Comparison of ENCODE assay signal across 11 cellular contexts in genomic region chr4:76803522-76803921, GRCh38.
DNase-seq lines count a peak whose midpoint lies in the region; ATAC-seq and TF ChIP-seq lines count a peak whose summit lies in the region.
"Had no signal": no experiment of that assay in that cellular context is flagged by ENCODE, and none has a peak within 500 bp of the region (broad histone marks: within the 10 kb centered on the region; RNA-seq: fewer than 3 reads in every experiment).

No MANE protein-coding gene starts in this region.

- H3K4me1 ChIP-seq in naive thymus-derived CD4-positive, alpha-beta T cell (ENCODE audit: control insufficient read depth in 2 of 2, insufficient read depth in 2 of 2, low read length in 2 of 2) = no peaks in the 10 kb centered on the region

- H3K4me3 ChIP-seq in fibroblast of mammary gland (ENCODE audit: control insufficient read depth, low read depth, low read length) = no peak overlapping the region
- no peak overlapping the region for H3K4me3 ChIP-seq in naive thymus-derived CD4-positive, alpha-beta T cell (ENCODE audit: low read length)

- peaks cover 0 to 21% (median 0%) of the 10 kb centered on the region in 5 donors for H3K36me3 Mint-ChIP-seq in naive thymus-derived CD4-positive, alpha-beta T cell

- H3K36me3 ChIP-seq in naive thymus-derived CD4-positive, alpha-beta T cell (ENCODE audit: control insufficient read depth in 2 of 3, insufficient read depth in 3 of 3, low read length in 3 of 3) = no peaks in the 10 kb centered on the region

- DNase-seq in DMS153 (lab: John Stamatoyannopoulos, UW) (peak; percentile 39), DMS153 treated with DMSO at 0.1 percent for 48 hours (lab: John Stamatoyannopoulos, UW; ENCODE audit: unreplicated experiment) (no peak), RPMI8226 (peak; percentile 15), fibroblast of mammary gland (ENCODE audit: low read depth) (peak; percentile 84), smooth muscle cell of the brain vasculature (ENCODE audit: low read depth, low spot score) (peak; percentile 81), NCI-H446 treated with DMSO at 0.1 percent for 48 hours (lab: John Stamatoyannopoulos, UW) (no peak), activated gamma-delta T cell treated with Interleukin-2 at 50 U/mL for 16 hours (no peak)
- no peak for DNase-seq in naive thymus-derived CD4-positive, alpha-beta T cell
- DNase-seq: nucleus accumbens had no signal

- intact Hi-C loops in naive thymus-derived CD4-positive, alpha-beta T cell (cut with micrococcal nuclease) = no loop called here

- ATAC-seq in naive thymus-derived CD4-positive, alpha-beta T cell = no peak

- no peak overlapping the region for H3K27ac ChIP-seq in naive thymus-derived CD4-positive, alpha-beta T cell (ENCODE audit: low read depth, low read length)
- H3K27ac ChIP-seq: KMS-11, VCaP had no signal

- POLR2A ChIA-PET in naive thymus-derived CD4-positive, alpha-beta T cell (lab: Charles Lee) = no interaction called here

- H3K9me3 Mint-ChIP-seq in naive thymus-derived CD4-positive, alpha-beta T cell = peaks cover 0 to 25% (median 12%) of the 10 kb centered on the region in 11 donors

- no peaks in the 10 kb centered on the region for H3K4me1 Mint-ChIP-seq in naive thymus-derived CD4-positive, alpha-beta T cell

- peak overlapping the region in 1 of 9 donors; percentile 73 for H3K27ac Mint-ChIP-seq in naive thymus-derived CD4-positive, alpha-beta T cell

- H3K27me3 ChIP-seq in naive thymus-derived CD4-positive, alpha-beta T cell (ENCODE audit: control insufficient read depth in 2 of 2, insufficient read depth in 2 of 2, low read length in 2 of 2) = no peaks in the 10 kb centered on the region

- no peak for TF ChIP-seq CTCF in fibroblast of mammary gland (conservative IDR thresholded peaks at IDR 0.05; ENCODE audit: control insufficient read depth, insufficient read depth, low read depth, low read length)

- no peak overlapping the region for H3K4me3 Mint-ChIP-seq in naive thymus-derived CD4-positive, alpha-beta T cell

- peaks cover 0 to 6% (median 0%) of the 10 kb centered on the region in 3 experiments for H3K9me3 ChIP-seq in naive thymus-derived CD4-positive, alpha-beta T cell (ENCODE audit: control insufficient read depth in 2 of 3, low read length in 3 of 3)

- CTCF ChIA-PET in naive thymus-derived CD4-positive, alpha-beta T cell (lab: Charles Lee) = no interaction called here

- H3K27me3 Mint-ChIP-seq in naive thymus-derived CD4-positive, alpha-beta T cell = peaks cover 0 to 23% (median 0%) of the 10 kb centered on the region in 5 donors

Comparison
In these comparisons a context has a peak if more than half of its experiments do, and no peak if none do; other contexts are left out.
1. DNase-seq: peak in DMS153 (single experiment), RPMI8226 (single experiment), fibroblast of mammary gland (single experiment) and smooth muscle cell of the brain vasculature (single experiment); none in DMS153 treated with DMSO at 0.1 percent for 48 hours (single experiment), naive thymus-derived CD4-positive, alpha-beta T cell (0 of 9), NCI-H446 treated with DMSO at 0.1 percent for 48 hours (single experiment) and activated gamma-delta T cell treated with Interleukin-2 at 50 U/mL for 16 hours (single experiment).